6 cellular contexts compared by ENCODE assay signal in genomic region chr11:113982306-113982705, GRCh38. TPM values are rescaled to one million over a fixed set of nuclear protein-coding genes. Genes with fewer than 3 reads are reported as not detected.
"Had no signal": no experiment of that assay in that cellular context is flagged by ENCODE, and none has a peak within 500 bp of the region (broad histone marks: within the 10 kb centered on the region; RNA-seq: fewer than 3 reads in every experiment).

No MANE protein-coding gene starts in this region.

- H3K4me1 Mint-ChIP-seq: GM23338, H9 had no signal

- H2AFZ ChIP-seq: GM23338 had no signal

- H3K27ac Mint-ChIP-seq: GM23338, H9 had no signal

- H3K9me3 Mint-ChIP-seq: GM23338, H9 had no signal

- H3K4me3 ChIP-seq: GM23338, K562 had no signal

- DNase-seq: H9, HCEC 1CT, IMR-90 had no signal

- ATAC-seq: GM23338, K562 had no signal

- H3K4me2 ChIP-seq: GM23338 had no signal

- H3K4me3 Mint-ChIP-seq: GM23338, H9 had no signal

RNA-seq across cellular contexts. Expression of gene HTR3A, which starts 7.4 kb away (rescaled TPM):
- total RNA-seq: HT-29, IMR-90, K562 had no signal
- polyA plus RNA-seq: IMR-90, K562 had no signal
